Comparison of ENCODE assay signal across 21 cellular contexts in genomic region chr13:19622189-19622588, GRCh38.
"Had no signal": no experiment of that assay in that cellular context is flagged by ENCODE, and none has a peak within 500 bp of the region (broad histone marks: within the 10 kb centered on the region; RNA-seq: fewer than 3 reads in every experiment).

No MANE protein-coding gene starts in this region.

- DNase-seq: activated CD4-positive, alpha-beta memory T cell treated with anti-CD3 and anti-CD28 coated beads for 36 hours; activated CD4-positive, alpha-beta T cell treated with anti-CD3 and anti-CD28 coated beads for 48 hours; activated CD4-positive, CD25-positive, alpha-beta regulatory T cell; activated gamma-delta T cell; anterior cingulate cortex; caudate nucleus; effector CD4-positive, alpha-beta T cell; erythroblast; foreskin keratinocyte; immature natural killer cell; left ventricle myocardium superior; mammary epithelial cell; natural killer cell; retina; sigmoid colon; stimulated activated CD4-positive, alpha-beta T cell treated with anti-CD3 and anti-CD28 coated beads, Interleukin-15, amount 100 ng/mL, for 24 hours; transverse colon; uterus had no signal

- ATAC-seq: body of pancreas; foreskin keratinocyte; left ventricle myocardium superior; natural killer cell; stimulated activated memory B cell treated with anti-CD40 and anti-IgM and Interleukin-4, amounts not matched to agents 10 μg/mL and 1 μg/mL and 100 μg/mL, for 72 hours had no signal

- H3K4me3 ChIP-seq: body of pancreas, sigmoid colon, smooth muscle cell, transverse colon, uterus had no signal
